Comparison of ENCODE assay signal across 17 cellular contexts in genomic region chr7:134130124-134130523, GRCh38.
"Had no signal": no experiment of that assay in that cellular context is flagged by ENCODE, and none has a peak within 500 bp of the region (broad histone marks: within the 10 kb centered on the region; RNA-seq: fewer than 3 reads in every experiment).

No MANE protein-coding gene starts in this region.

- ATAC-seq: gastrocnemius medialis, heart right ventricle had no signal

- H3K27ac Mint-ChIP-seq: activated naive CD8-positive, alpha-beta T cell treated with anti-CD3 and anti-CD28 coated beads, Interleukin-2, amount 10 ng/mL, durations not matched to agents 7 days and 5 days; activated T-helper 1 cell treated with anti-CD3 and anti-CD28 coated beads, Interleukin-12 subunit alpha, Interleukin-12 subunit beta, Interleukin-2, Interleukin-4 antibody, amounts not matched to agents 30 ng/mL and 10 ng/mL and 1 ng/mL, durations not matched to agents 14 hours and 24 hours and 36 hours had no signal

- H3K27me3 ChIP-seq: brain microvascular endothelial cell, gastrocnemius medialis, sigmoid colon, thyroid gland, vagina had no signal

- DNase-seq: activated CD4-positive, CD25-positive, alpha-beta regulatory T cell treated with anti-CD3 and anti-CD28 coated beads, Interleukin-2, amount 50 U/mL, for 72 hours; activated naive CD4-positive, alpha-beta T cell; activated naive CD8-positive, alpha-beta T cell treated with anti-CD3 and anti-CD28 coated beads, Interleukin-2, amount 10 ng/mL, durations not matched to agents 7 days and 5 days; brain microvascular endothelial cell; cortex of kidney; erythroblast; gastrocnemius medialis; heart right ventricle; left ventricle myocardium inferior; mesenchymal stem cell; sigmoid colon; stimulated activated CD4-positive, alpha-beta T cell treated with anti-CD3 and anti-CD28 coated beads, Interleukin-1b, Interleukin-23, amount 100 ng/mL, for 48 hours; T-helper 9 cell; thyroid gland had no signal

- H3K9me3 Mint-ChIP-seq: activated naive CD8-positive, alpha-beta T cell treated with anti-CD3 and anti-CD28 coated beads, Interleukin-2, amount 10 ng/mL, durations not matched to agents 7 days and 5 days; activated T-helper 1 cell treated with anti-CD3 and anti-CD28 coated beads, Interleukin-12 subunit alpha, Interleukin-12 subunit beta, Interleukin-2, Interleukin-4 antibody, amounts not matched to agents 30 ng/mL and 10 ng/mL and 1 ng/mL, durations not matched to agents 14 hours and 24 hours and 36 hours; central memory CD8-positive, alpha-beta T cell had no signal

- H3K9me3 ChIP-seq: gastrocnemius medialis, left ventricle myocardium inferior, sigmoid colon, thyroid gland, vagina had no signal

- H3K4me3 Mint-ChIP-seq: activated naive CD8-positive, alpha-beta T cell treated with anti-CD3 and anti-CD28 coated beads, Interleukin-2, amount 10 ng/mL, durations not matched to agents 7 days and 5 days; activated T-helper 1 cell treated with anti-CD3 and anti-CD28 coated beads, Interleukin-12 subunit alpha, Interleukin-12 subunit beta, Interleukin-2, Interleukin-4 antibody, amounts not matched to agents 30 ng/mL and 10 ng/mL and 1 ng/mL, durations not matched to agents 14 hours and 24 hours and 36 hours; central memory CD8-positive, alpha-beta T cell had no signal

- H3K27ac ChIP-seq: brain microvascular endothelial cell, gastrocnemius medialis, left ventricle myocardium inferior, sigmoid colon, thyroid gland, vagina had no signal

- H3K36me3 Mint-ChIP-seq: activated naive CD8-positive, alpha-beta T cell treated with anti-CD3 and anti-CD28 coated beads, Interleukin-2, amount 10 ng/mL, durations not matched to agents 7 days and 5 days had no signal
